ENCODE assay signal across 13 cellular contexts in genomic region chr4:156773648-156774357, GRCh38.
DNase-seq lines count a peak whose midpoint lies in the region; ATAC-seq and TF ChIP-seq lines count a peak whose summit lies in the region.
"Had no signal": no experiment of that assay in that cellular context is flagged by ENCODE, and none has a peak within 500 bp of the region (broad histone marks: within the 10 kb centered on the region; RNA-seq: fewer than 3 reads in every experiment).

No MANE protein-coding gene starts in this region.

- H3K9me3 ChIP-seq in mesodermal cell (ENCODE audit: control insufficient read depth, low read length) = no peaks in the 10 kb centered on the region
- no peaks in the 10 kb centered on the region for H3K9me3 ChIP-seq in CD4-positive, alpha-beta memory T cell (ENCODE audit: control insufficient read depth in 1 of 2, low read length in 2 of 2)

- H3K27ac ChIP-seq in ACC112 (ENCODE audit: low read depth, low read length) (peak overlapping the region; percentile 89), mesodermal cell (ENCODE audit: low read depth, low read length, severe bottlenecking) (peak overlapping the region; percentile 47)
- H3K27ac ChIP-seq in CD4-positive, alpha-beta memory T cell (ENCODE audit: low read depth, low read length) = no peak overlapping the region

- peaks cover 11% of the 10 kb centered on the region for H3K79me2 ChIP-seq in ACC112 (ENCODE audit: control insufficient read depth, insufficient read depth, low read length, unreplicated experiment)

- intact Hi-C loops in CD4-positive, alpha-beta memory T cell (cut with micrococcal nuclease) = no loop called here

- H3K4me3 ChIP-seq in ACC112 (ENCODE audit: low read depth, low read length) = peak overlapping the region; percentile 66
- H3K4me3 ChIP-seq in mesodermal cell (ENCODE audit: extremely low read depth, insufficient read depth, low read length, poor library complexity, severe bottlenecking) = no peak overlapping the region
- no peak overlapping the region for H3K4me3 ChIP-seq in CD4-positive, alpha-beta memory T cell (ENCODE audit: low read length in 2 of 2)

- H3K36me3 Mint-ChIP-seq in brain = no peaks in the 10 kb centered on the region
- no peaks in the 10 kb centered on the region for H3K36me3 Mint-ChIP-seq in CD4-positive, alpha-beta memory T cell

- no peaks in the 10 kb centered on the region for H3K27me3 Mint-ChIP-seq in brain
- H3K27me3 Mint-ChIP-seq in CD4-positive, alpha-beta memory T cell = no peaks in the 10 kb centered on the region

- POLR2A ChIA-PET in CD4-positive, alpha-beta memory T cell (lab: Charles Lee; ENCODE audit: partially characterized antibody) = no interaction called here

- peaks cover 74% of the 10 kb centered on the region for H3K4me1 Mint-ChIP-seq in brain
- H3K4me1 Mint-ChIP-seq in CD4-positive, alpha-beta memory T cell = no peaks in the 10 kb centered on the region

- H3K27ac Mint-ChIP-seq in brain = peak overlapping the region in 4 of 5 experiments; percentile 25 to 70 (median 42)
- no peak overlapping the region for H3K27ac Mint-ChIP-seq in CD4-positive, alpha-beta memory T cell
- H3K27ac Mint-ChIP-seq: endodermal cell, nephron progenitor cell had no signal

- no peak for DNase-seq in SIG-M5 treated with dmso at 0.1 percent for 504 hours (lab: John Stamatoyannopoulos, UW; ENCODE audit: unreplicated experiment)
- DNase-seq in CD4-positive, alpha-beta memory T cell = no peak
- no peak for DNase-seq in OCI-M2 (lab: John Stamatoyannopoulos, UW; ENCODE audit: unreplicated experiment)
- DNase-seq: activated CD4-positive, alpha-beta T cell treated with anti-CD3 and anti-CD28 coated beads, Interleukin-2, amount 50 U/mL, for 48 hours; DMS53; endodermal cell; NCI-H524 treated with DMSO at 0.1 percent for 48 hours; nephron progenitor cell had no signal

- no peaks in the 10 kb centered on the region for H3K9me3 Mint-ChIP-seq in brain
- H3K9me3 Mint-ChIP-seq in CD4-positive, alpha-beta memory T cell = peaks cover 0 to 2% (median 0%) of the 10 kb centered on the region in 8 donors
- H3K9me3 Mint-ChIP-seq: endodermal cell, nephron progenitor cell had no signal

- CTCF ChIA-PET in CD4-positive, alpha-beta memory T cell (lab: Charles Lee; ENCODE audit: partially characterized antibody) = no interaction called here

- H3K27me3 ChIP-seq in ACC112 (ENCODE audit: insufficient read depth, low read length) = no peaks in the 10 kb centered on the region
- no peaks in the 10 kb centered on the region for H3K27me3 ChIP-seq in CD4-positive, alpha-beta memory T cell (ENCODE audit: insufficient read depth, low read length)

- TF ChIP-seq RAD21 in Ishikawa (IDR thresholded peaks at IDR 0.05; ENCODE audit: low read depth) = no peak

- H2AFZ ChIP-seq in ACC112 (ENCODE audit: low read length, unreplicated experiment) = no peak overlapping the region

- H3K36me3 ChIP-seq in ACC112 (ENCODE audit: insufficient read depth, low read length) (0 out of 2 replicates have a peak, but pooled peaks cover 3% of the 10 kb centered on the region), mesodermal cell (ENCODE audit: control insufficient read depth, insufficient read depth, low read length) (no peaks in the 10 kb centered on the region)
- H3K36me3 ChIP-seq in CD4-positive, alpha-beta memory T cell (ENCODE audit: insufficient read depth, low read length) = no peaks in the 10 kb centered on the region

- peak overlapping the region in 3 of 5 experiments; percentile 1 to 8 (median 5) for H3K4me3 Mint-ChIP-seq in brain
- no peak overlapping the region for H3K4me3 Mint-ChIP-seq in CD4-positive, alpha-beta memory T cell
- H3K4me3 Mint-ChIP-seq: endodermal cell, nephron progenitor cell had no signal

- no peak for TF ChIP-seq EP300 in Ishikawa (IDR thresholded peaks at IDR 0.05; ENCODE audit: borderline replicate concordance)

- ATAC-seq in HG03139 (IDR thresholded peaks at IDR 0.05; ENCODE audit: unreplicated experiment) = no peak

- 86 to 96% methylated on average over 2 to 3 of the region's 4 CpGs for WGBS in mesodermal cell (ENCODE audit: insufficient coverage in 2 of 2), 2 experiments

- H3K4me1 ChIP-seq in ACC112 (ENCODE audit: control insufficient read depth, insufficient read depth, low read length, unreplicated experiment) (peaks cover 86% of the 10 kb centered on the region), mesodermal cell (ENCODE audit: control insufficient read depth, insufficient read depth, low read length, poor library complexity, severe bottlenecking) (peaks cover 40% of the 10 kb centered on the region)
- no peaks in the 10 kb centered on the region for H3K4me1 ChIP-seq in CD4-positive, alpha-beta memory T cell (ENCODE audit: insufficient read depth, low read length)

- TF ChIP-seq CTCF in brain (conservative IDR thresholded peaks at IDR 0.05) = no peak

TF ChIP-seq in Ishikawa, 13 proteins besides CTCF, POLR2A, EP300 and RAD21:
- TF ChIP-seq TEAD4 (IDR thresholded peaks at IDR 0.05) (0 out of 2 replicates have a peak, but pooled peaks have one; percentile 16), USF1 (IDR thresholded peaks at IDR 0.05) (no peak)

Comparison
In these comparisons a context has a peak if more than half of its experiments do, and no peak if none do; other contexts are left out.
1. H3K27ac Mint-ChIP-seq: peak in brain (4 of 5); none in CD4-positive, alpha-beta memory T cell (0 of 7).
2. H3K4me3 Mint-ChIP-seq: peak in brain (3 of 5); none in CD4-positive, alpha-beta memory T cell (0 of 8).